Comparison of ENCODE assay signal across 1 cellular context in genomic region chr16:58026705-58027340, GRCh38.
TF ChIP-seq lines count a peak whose summit lies in the region.

No MANE protein-coding gene starts in this region.

TF ChIP-seq in GM23338, 12 proteins besides CTCF, POLR2A, EP300 and RAD21 (continued from another document):
- TF ChIP-seq EZH2 (IDR thresholded peaks at IDR 0.05; ENCODE audit: low read depth, unreplicated experiment): no peak
- TF ChIP-seq STAT1 (IDR thresholded peaks at IDR 0.05; ENCODE audit: unreplicated experiment): no peak
- TF ChIP-seq EZH2phosphoT487 (IDR thresholded peaks at IDR 0.05; ENCODE audit: unreplicated experiment): no peak
